In the genomic region with DNA sequence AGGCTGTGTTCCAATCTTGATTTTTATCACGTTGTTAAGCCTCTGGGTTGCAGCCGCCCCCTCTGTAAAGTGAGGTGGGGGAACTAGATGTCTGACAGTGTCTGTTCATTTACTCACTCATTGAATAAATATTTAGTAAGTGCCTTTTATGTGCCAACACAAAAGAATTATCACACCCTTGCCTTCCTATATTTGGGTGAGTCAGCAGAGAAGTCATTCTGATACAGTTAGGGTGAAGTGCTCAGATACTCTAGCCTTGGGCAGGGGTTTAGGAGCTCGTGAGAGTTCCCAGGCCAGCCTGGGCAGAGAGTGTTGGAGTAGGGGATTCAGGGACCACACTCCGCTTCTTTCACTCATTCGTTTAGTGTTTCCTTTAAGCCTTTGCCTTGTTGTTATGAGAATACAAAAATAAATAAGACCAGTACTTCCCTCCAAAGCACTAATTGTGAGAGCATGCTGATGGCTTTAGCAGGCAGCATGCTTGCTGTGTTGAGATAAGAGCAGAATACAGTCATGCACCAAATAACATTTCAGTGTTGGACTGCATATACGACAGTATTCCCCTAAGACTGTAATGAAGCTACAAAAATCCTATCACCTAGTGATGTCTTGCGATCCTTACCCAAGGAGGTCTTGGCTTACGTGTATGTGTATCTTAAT, we compare ENCODE assay signal across 14 cellular contexts.
DNase-seq lines count a peak whose midpoint lies in the region; ATAC-seq and TF ChIP-seq lines count a peak whose summit lies in the region.
"Had no signal": no experiment of that assay in that cellular context is flagged by ENCODE, and none has a peak within 500 bp of the region (broad histone marks: within the 10 kb centered on the region; RNA-seq: fewer than 3 reads in every experiment).

No MANE protein-coding gene starts in this region.

- H3K27ac Mint-ChIP-seq in activated CD4-positive, alpha-beta memory T cell treated with anti-CD3 and anti-CD28 coated beads for 36 hours, result peak overlapping the region; percentile 73
- H3K27ac Mint-ChIP-seq in activated CD4-positive, alpha-beta memory T cell treated with anti-CD3 and anti-CD28 coated beads, Interleukin-2, amount 10 ng/mL, durations not matched to agents 7 days and 5 days, result no peak overlapping the region
- H3K27ac Mint-ChIP-seq in endothelial cell (ENCODE audit: unreplicated experiment), result peak overlapping the region; percentile 31
- H3K27ac Mint-ChIP-seq: B cell had no signal

- peaks cover 1% of the 10 kb centered on the region for H3K36me3 Mint-ChIP-seq in activated CD4-positive, alpha-beta memory T cell treated with anti-CD3 and anti-CD28 coated beads for 36 hours
- H3K36me3 Mint-ChIP-seq in activated CD4-positive, alpha-beta memory T cell treated with anti-CD3 and anti-CD28 coated beads, Interleukin-2, amount 10 ng/mL, durations not matched to agents 7 days and 5 days (ENCODE audit: low read depth), result peaks cover 26% of the 10 kb centered on the region
- H3K36me3 Mint-ChIP-seq in endothelial cell (ENCODE audit: low read depth, unreplicated experiment), result peaks cover 7% of the 10 kb centered on the region

- peaks cover 62% of the 10 kb centered on the region for H3K4me1 Mint-ChIP-seq in activated CD4-positive, alpha-beta memory T cell treated with anti-CD3 and anti-CD28 coated beads for 36 hours (ENCODE audit: low read depth)
- H3K4me1 Mint-ChIP-seq in activated CD4-positive, alpha-beta memory T cell treated with anti-CD3 and anti-CD28 coated beads, Interleukin-2, amount 10 ng/mL, durations not matched to agents 7 days and 5 days, result peaks cover 40% of the 10 kb centered on the region
- H3K4me1 Mint-ChIP-seq in endothelial cell (ENCODE audit: unreplicated experiment), result peaks cover 48% of the 10 kb centered on the region

- DNase-seq in activated CD4-positive, alpha-beta memory T cell treated with anti-CD3 and anti-CD28 coated beads for 36 hours, result peak; percentile 33
- DNase-seq in activated CD4-positive, alpha-beta memory T cell treated with anti-CD3 and anti-CD28 coated beads, Interleukin-2, amount 10 ng/mL, durations not matched to agents 7 days and 5 days, result no peak
- peak; percentile 55 for DNase-seq in RWPE1 (ENCODE audit: low spot score)
- DNase-seq in endothelial cell (ENCODE audit: low spot score), result no peak
- peak; percentile 49 for DNase-seq in renal cortical epithelial cell (ENCODE audit: low read depth)
- DNase-seq: effector CD8-positive, alpha-beta T cell; NCI-H446 treated with DMSO at 0.1 percent for 48 hours; SW 1271 had no signal

- CTCF ChIA-PET in activated CD4-positive, alpha-beta memory T cell treated with anti-CD3 and anti-CD28 coated beads for 36 hours (lab: Charles Lee), result interaction anchor here (1.1 kb wide), 1 partner anchor 12 kb away, joined by 3 read pairs; no protein-coding TSS in a partner anchor
- CTCF ChIA-PET in activated CD4-positive, alpha-beta memory T cell treated with anti-CD3 and anti-CD28 coated beads, Interleukin-2, amount 10 ng/mL, durations not matched to agents 7 days and 5 days (lab: Charles Lee), result interaction anchor here (0.8 kb wide), 1 partner anchor 284 kb away, joined by 3 read pairs; no protein-coding TSS in a partner anchor
- CTCF ChIA-PET in RWPE1 (lab: Yijun Ruan, JAX), result no interaction called here

- H3K27me3 Mint-ChIP-seq in activated CD4-positive, alpha-beta memory T cell treated with anti-CD3 and anti-CD28 coated beads for 36 hours, result no peaks in the 10 kb centered on the region
- H3K27me3 Mint-ChIP-seq in activated CD4-positive, alpha-beta memory T cell treated with anti-CD3 and anti-CD28 coated beads, Interleukin-2, amount 10 ng/mL, durations not matched to agents 7 days and 5 days, result no peaks in the 10 kb centered on the region
- peaks cover 5% of the 10 kb centered on the region for H3K27me3 Mint-ChIP-seq in endothelial cell (ENCODE audit: unreplicated experiment)
- H3K27me3 Mint-ChIP-seq: B cell had no signal

- no peaks in the 10 kb centered on the region for H3K9me3 Mint-ChIP-seq in activated CD4-positive, alpha-beta memory T cell treated with anti-CD3 and anti-CD28 coated beads for 36 hours
- H3K9me3 Mint-ChIP-seq in activated CD4-positive, alpha-beta memory T cell treated with anti-CD3 and anti-CD28 coated beads, Interleukin-2, amount 10 ng/mL, durations not matched to agents 7 days and 5 days, result no peaks in the 10 kb centered on the region
- no peaks in the 10 kb centered on the region for H3K9me3 Mint-ChIP-seq in endothelial cell (ENCODE audit: unreplicated experiment)

- intact Hi-C loops in activated CD4-positive, alpha-beta memory T cell treated with anti-CD3 and anti-CD28 coated beads for 36 hours (cut with micrococcal nuclease), result no loop called here

- POLR2A ChIA-PET in activated CD4-positive, alpha-beta memory T cell treated with anti-CD3 and anti-CD28 coated beads for 36 hours (lab: Charles Lee), result no interaction called here
- POLR2A ChIA-PET in activated CD4-positive, alpha-beta memory T cell treated with anti-CD3 and anti-CD28 coated beads, Interleukin-2, amount 10 ng/mL, durations not matched to agents 7 days and 5 days (lab: Charles Lee), result no interaction called here
- POLR2A ChIA-PET in RWPE1 (lab: Yijun Ruan, JAX; ENCODE audit: low non-redundant PET), result no interaction called here

- no peak overlapping the region for H3K27ac ChIP-seq in RWPE1
- H3K27ac ChIP-seq: parathyroid adenoma, vagina had no signal

- ATAC-seq in HG03571 (IDR thresholded peaks at IDR 0.05; ENCODE audit: unreplicated experiment) (no peak), GM21825 (IDR thresholded peaks at IDR 0.05; ENCODE audit: unreplicated experiment) (no peak), GM19351 (IDR thresholded peaks at IDR 0.05; ENCODE audit: unreplicated experiment) (no peak)

- TF ChIP-seq CTCF in RWPE1 (conservative IDR thresholded peaks at IDR 0.05; ENCODE audit: low read depth) (no peak), endothelial cell (IDR thresholded peaks at IDR 0.05; ENCODE audit: unreplicated experiment) (no peak)

- H3K4me3 Mint-ChIP-seq in activated CD4-positive, alpha-beta memory T cell treated with anti-CD3 and anti-CD28 coated beads for 36 hours, result no peak overlapping the region
- H3K4me3 Mint-ChIP-seq in activated CD4-positive, alpha-beta memory T cell treated with anti-CD3 and anti-CD28 coated beads, Interleukin-2, amount 10 ng/mL, durations not matched to agents 7 days and 5 days, result no peak overlapping the region
- H3K4me3 Mint-ChIP-seq in endothelial cell (ENCODE audit: unreplicated experiment), result no peak overlapping the region
- H3K4me3 Mint-ChIP-seq: B cell had no signal

Comparison
In these comparisons a context has a peak if more than half of its experiments do, and no peak if none do; other contexts are left out.
1. DNase-seq: peak in activated CD4-positive, alpha-beta memory T cell treated with anti-CD3 and anti-CD28 coated beads for 36 hours (single experiment), RWPE1 (single experiment) and renal cortical epithelial cell (single experiment); none in activated CD4-positive, alpha-beta memory T cell treated with anti-CD3 and anti-CD28 coated beads, Interleukin-2, amount 10 ng/mL, durations not matched to agents 7 days and 5 days (single experiment) and endothelial cell (single experiment).